In the genomic region with DNA sequence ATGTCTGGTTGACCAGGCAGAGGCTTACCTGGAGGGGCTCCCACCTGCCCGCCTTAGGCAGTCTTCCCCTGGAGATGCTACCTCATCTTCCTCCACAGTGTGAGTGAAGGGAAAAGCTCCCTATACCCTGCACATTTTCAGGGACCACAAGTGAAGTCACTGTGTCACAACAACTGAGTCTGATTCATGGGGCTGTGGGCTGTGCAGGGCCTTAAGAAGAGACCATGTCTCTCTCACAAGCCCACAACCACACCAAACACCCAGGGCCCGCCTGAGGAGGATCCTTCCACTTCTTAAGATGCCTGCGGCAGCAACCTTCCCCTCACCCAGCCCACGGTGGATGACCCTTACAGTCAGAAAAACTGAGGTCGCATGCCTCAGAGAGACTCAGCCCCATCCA, we compare ENCODE assay signal across 21 cellular contexts.
DNase-seq lines count a peak whose midpoint lies in the region; ATAC-seq and TF ChIP-seq lines count a peak whose summit lies in the region.
"Had no signal": no experiment of that assay in that cellular context is flagged by ENCODE, and none has a peak within 500 bp of the region (broad histone marks: within the 10 kb centered on the region; RNA-seq: fewer than 3 reads in every experiment).

No MANE protein-coding gene starts in this region.

- H3K4me1 Mint-ChIP-seq in activated naive CD8-positive, alpha-beta T cell treated with anti-CD3 and anti-CD28 coated beads, Interleukin-2, amount 50 U/mL, for 24 hours = peaks cover 25% of the 10 kb centered on the region
- peaks cover 12% of the 10 kb centered on the region for H3K4me1 Mint-ChIP-seq in activated naive CD8-positive, alpha-beta T cell treated with anti-CD3 and anti-CD28 coated beads for 36 hours
- H3K4me1 Mint-ChIP-seq in activated T-helper 17 cell treated with anti-CD3 and anti-CD28 coated beads, Interleukin-2, amount 50 U/mL, for 72 hours = peaks cover 24% of the 10 kb centered on the region
- H3K4me1 Mint-ChIP-seq in nephron progenitor cell (peaks cover 60% of the 10 kb centered on the region), neural progenitor cell (peaks cover 33% of the 10 kb centered on the region)

- H3K36me3 ChIP-seq in neural progenitor cell = no peaks in the 10 kb centered on the region

- peaks cover 18% of the 10 kb centered on the region for H4K20me1 ChIP-seq in neural progenitor cell (ENCODE audit: low read depth)

- H3K36me3 Mint-ChIP-seq in activated naive CD8-positive, alpha-beta T cell treated with anti-CD3 and anti-CD28 coated beads, Interleukin-2, amount 50 U/mL, for 24 hours (ENCODE audit: low read depth) = peaks cover 11% of the 10 kb centered on the region
- H3K36me3 Mint-ChIP-seq in activated naive CD8-positive, alpha-beta T cell treated with anti-CD3 and anti-CD28 coated beads for 36 hours = peaks cover 6% of the 10 kb centered on the region
- peaks cover 53% of the 10 kb centered on the region for H3K36me3 Mint-ChIP-seq in activated T-helper 17 cell treated with anti-CD3 and anti-CD28 coated beads, Interleukin-2, amount 50 U/mL, for 72 hours (ENCODE audit: low read depth)
- H3K36me3 Mint-ChIP-seq in nephron progenitor cell (ENCODE audit: low read depth) = peaks cover 70% of the 10 kb centered on the region
- peaks cover 30% of the 10 kb centered on the region for H3K36me3 Mint-ChIP-seq in neural progenitor cell

- H3K27ac Mint-ChIP-seq in activated naive CD8-positive, alpha-beta T cell treated with anti-CD3 and anti-CD28 coated beads, Interleukin-2, amount 50 U/mL, for 24 hours = no peak overlapping the region
- H3K27ac Mint-ChIP-seq in activated naive CD8-positive, alpha-beta T cell treated with anti-CD3 and anti-CD28 coated beads for 36 hours = no peak overlapping the region
- no peak overlapping the region for H3K27ac Mint-ChIP-seq in activated T-helper 17 cell treated with anti-CD3 and anti-CD28 coated beads, Interleukin-2, amount 50 U/mL, for 72 hours
- H3K27ac Mint-ChIP-seq in nephron progenitor cell (peak overlapping the region; percentile 95), neural progenitor cell (no peak overlapping the region)
- H3K27ac Mint-ChIP-seq: GM23338 had no signal

- H3K4me1 ChIP-seq in neural progenitor cell = peaks cover 6% of the 10 kb centered on the region

- no peak overlapping the region for H3K9ac ChIP-seq in neural progenitor cell
- H3K9ac ChIP-seq: BLaER1 had no signal

- no peak overlapping the region for H3K4me3 Mint-ChIP-seq in activated naive CD8-positive, alpha-beta T cell treated with anti-CD3 and anti-CD28 coated beads, Interleukin-2, amount 50 U/mL, for 24 hours
- H3K4me3 Mint-ChIP-seq in activated naive CD8-positive, alpha-beta T cell treated with anti-CD3 and anti-CD28 coated beads for 36 hours = no peak overlapping the region
- H3K4me3 Mint-ChIP-seq in activated T-helper 17 cell treated with anti-CD3 and anti-CD28 coated beads, Interleukin-2, amount 50 U/mL, for 72 hours = no peak overlapping the region
- H3K4me3 Mint-ChIP-seq in nephron progenitor cell (no peak overlapping the region), neural progenitor cell (no peak overlapping the region)
- H3K4me3 Mint-ChIP-seq: CD8-positive, alpha-beta T cell; GM23338 had no signal

- no peaks in the 10 kb centered on the region for H3K9me3 Mint-ChIP-seq in activated naive CD8-positive, alpha-beta T cell treated with anti-CD3 and anti-CD28 coated beads, Interleukin-2, amount 50 U/mL, for 24 hours
- H3K9me3 Mint-ChIP-seq in activated naive CD8-positive, alpha-beta T cell treated with anti-CD3 and anti-CD28 coated beads for 36 hours = no peaks in the 10 kb centered on the region
- H3K9me3 Mint-ChIP-seq in activated T-helper 17 cell treated with anti-CD3 and anti-CD28 coated beads, Interleukin-2, amount 50 U/mL, for 72 hours = no peaks in the 10 kb centered on the region
- H3K9me3 Mint-ChIP-seq in nephron progenitor cell (no peaks in the 10 kb centered on the region), neural progenitor cell (no peaks in the 10 kb centered on the region)
- H3K9me3 Mint-ChIP-seq: CD8-positive, alpha-beta T cell; GM23338 had no signal

- H3K27ac ChIP-seq in temporal lobe (ENCODE audit: low read depth, low read length) (peak overlapping the region; percentile 44), neural progenitor cell (no peak overlapping the region)
- H3K27ac ChIP-seq: BLaER1 had no signal

- H3K4me2 ChIP-seq in neural progenitor cell = no peak overlapping the region
- H3K4me2 ChIP-seq: BLaER1, GM23338 had no signal

- H3K9me3 ChIP-seq in neural progenitor cell (ENCODE audit: low read depth) = no peaks in the 10 kb centered on the region
- H3K9me3 ChIP-seq: BLaER1 had no signal

- H2AFZ ChIP-seq in neural progenitor cell (replicated peaks) = no peak overlapping the region
- H2AFZ ChIP-seq: GM23338 had no signal

- ATAC-seq in activated naive CD8-positive, alpha-beta T cell treated with anti-CD3 and anti-CD28 coated beads, Interleukin-2, amount 50 U/mL, for 24 hours = peak; percentile 57
- ATAC-seq in activated T-helper 17 cell treated with anti-CD3 and anti-CD28 coated beads, Interleukin-2, amount 50 U/mL, for 72 hours (replicated peaks) = peak; percentile 66
- no peak for ATAC-seq in HG03025 (IDR thresholded peaks at IDR 0.05; ENCODE audit: low FRiP score, unreplicated experiment)
- no peak for ATAC-seq in esophagus mucosa
- ATAC-seq: CD8-positive, alpha-beta T cell; GM23338; HCT116 had no signal

- H3K79me2 ChIP-seq in neural progenitor cell (ENCODE audit: low read depth) = peaks cover 17% of the 10 kb centered on the region

- DNase-seq in activated naive CD8-positive, alpha-beta T cell treated with anti-CD3 and anti-CD28 coated beads, Interleukin-2, amount 50 U/mL, for 24 hours = no peak
- DNase-seq in activated naive CD8-positive, alpha-beta T cell treated with anti-CD3 and anti-CD28 coated beads for 36 hours = no peak
- DNase-seq in nephron progenitor cell (no peak), neural progenitor cell (ENCODE audit: low spot score) (no peak)
- DNase-seq: Calu3; CD8-positive, alpha-beta T cell; EL; NCI-H1105 treated with DMSO at 0.1 percent for 48 hours; NCI-H1694; NCI-H2081 treated with DMSO at 0.1 percent for 48 hours; NK-92 treated with Interleukin-12 subunit alpha and Interleukin-12 subunit beta, amount 100 ng/mL, for 24 hours; RPMI8226; SIG-M5 had no signal

- no peaks in the 10 kb centered on the region for H3F3A ChIP-seq in neural progenitor cell (ENCODE audit: low read depth)

- no peaks in the 10 kb centered on the region for H3K27me3 ChIP-seq in neural progenitor cell
- H3K27me3 ChIP-seq: BLaER1 had no signal

- TF ChIP-seq CTCF in nephron progenitor cell (IDR thresholded peaks at IDR 0.05) = no peak
- no peak for TF ChIP-seq CTCF in neural progenitor cell (IDR thresholded peaks at IDR 0.05)

- no peak overlapping the region for H3K4me3 ChIP-seq in neural progenitor cell
- H3K4me3 ChIP-seq: BLaER1, GM12878, GM23338 had no signal

- no peaks in the 10 kb centered on the region for H3K27me3 Mint-ChIP-seq in activated naive CD8-positive, alpha-beta T cell treated with anti-CD3 and anti-CD28 coated beads, Interleukin-2, amount 50 U/mL, for 24 hours
- no peaks in the 10 kb centered on the region for H3K27me3 Mint-ChIP-seq in activated naive CD8-positive, alpha-beta T cell treated with anti-CD3 and anti-CD28 coated beads for 36 hours
- H3K27me3 Mint-ChIP-seq in activated T-helper 17 cell treated with anti-CD3 and anti-CD28 coated beads, Interleukin-2, amount 50 U/mL, for 72 hours = no peaks in the 10 kb centered on the region
- H3K27me3 Mint-ChIP-seq in nephron progenitor cell (ENCODE audit: low read depth, poor library complexity) = peaks cover 2% of the 10 kb centered on the region
- H3K27me3 Mint-ChIP-seq in neural progenitor cell (ENCODE audit: insufficient read depth, low read depth) = no peaks in the 10 kb centered on the region

Comparison
In these comparisons a context has a peak if more than half of its experiments do, and no peak if none do; other contexts are left out.
1. ATAC-seq: peak in activated naive CD8-positive, alpha-beta T cell treated with anti-CD3 and anti-CD28 coated beads, Interleukin-2, amount 50 U/mL, for 24 hours (single experiment) and activated T-helper 17 cell treated with anti-CD3 and anti-CD28 coated beads, Interleukin-2, amount 50 U/mL, for 72 hours (single experiment); none in HG03025 (single experiment) and esophagus mucosa (single experiment).